ENCODE assay signal across 25 cellular contexts in the genomic region with DNA sequence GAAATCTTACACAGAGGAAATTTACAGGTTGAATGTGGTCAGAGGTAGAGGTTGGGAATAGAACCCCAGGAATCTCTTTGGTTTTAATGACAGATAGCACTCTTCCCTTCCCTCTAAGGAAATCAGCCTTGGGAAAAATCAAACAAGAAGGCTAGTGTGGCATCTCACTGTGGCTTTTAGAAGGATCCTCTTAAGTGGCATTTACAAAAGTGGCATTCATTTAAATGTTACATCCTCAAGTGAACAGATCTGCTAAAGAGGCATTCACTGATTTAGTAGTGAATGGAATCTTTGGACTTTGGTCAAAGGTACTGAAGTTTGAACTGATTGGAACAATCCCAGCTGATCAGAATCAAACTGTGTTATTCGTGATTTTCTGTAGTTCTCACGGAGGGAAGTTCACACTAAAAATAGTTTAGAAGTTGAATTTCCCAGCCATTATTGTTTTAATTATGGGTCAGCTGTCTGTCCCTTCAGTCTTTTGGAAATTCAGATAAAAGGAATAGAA.
"Had no signal": no experiment of that assay in that cellular context is flagged by ENCODE, and none has a peak within 500 bp of the region (broad histone marks: within the 10 kb centered on the region; RNA-seq: fewer than 3 reads in every experiment).

No MANE protein-coding gene starts in this region.

- H3K27me3 ChIP-seq: foreskin keratinocyte, thyroid gland, upper lobe of right lung had no signal

- H3K9me3 ChIP-seq: lower lobe of right lung, thyroid gland, upper lobe of right lung had no signal

- FAIRE-seq: endometrium had no signal

- H3K4me3 ChIP-seq: lower lobe of right lung, thyroid gland, upper lobe of right lung had no signal

- H3K36me3 ChIP-seq: lower lobe of right lung, thyroid gland, upper lobe of right lung had no signal

- H3K4me1 ChIP-seq: foreskin keratinocyte, lower lobe of right lung, thyroid gland, upper lobe of right lung had no signal

- ATAC-seq: activated CD4-positive, CD25-positive, alpha-beta regulatory T cell treated with anti-CD3 and anti-CD28 coated beads, Interleukin-2, amount 50 U/mL, for 24 hours; activated T-cell treated with anti-CD3 and anti-CD28 coated beads, Interleukin-2, amount 50 U/mL, for 72 hours; foreskin keratinocyte; left cardiac atrium; lower lobe of right lung; naive thymus-derived CD8-positive, alpha-beta T cell; stimulated activated naive CD8-positive, alpha-beta T cell treated with anti-CD3 and anti-CD28 coated beads, Interleukin-15, Interleukin-2, amounts not matched to agents 100 U/mL and 50 U/mL, for 24 hours; upper lobe of right lung had no signal

- DNase-seq: activated CD4-positive, alpha-beta memory T cell treated with anti-CD3 and anti-CD28 coated beads, Interleukin-2, amount 10 ng/mL, durations not matched to agents 7 days and 5 days; activated CD4-positive, alpha-beta T cell treated with anti-CD3 and anti-CD28 coated beads, Interleukin-2, amount 10 ng/mL, durations not matched to agents 24 days and 14 days; activated effector memory CD4-positive, alpha-beta T cell treated with Interleukin-2 at 50 U/mL for 16 hours; activated naive CD4-positive, alpha-beta T cell treated with anti-CD3 and anti-CD28 coated beads for 36 hours; activated naive CD8-positive, alpha-beta T cell treated with anti-CD3 and anti-CD28 coated beads, Interleukin-2, amount 10 ng/mL, durations not matched to agents 7 days and 5 days; activated T-cell treated with anti-CD3 and anti-CD28 coated beads, Interleukin-2, amount 50 U/mL, for 72 hours; amniotic stem cell; cerebellar nuclear complex; cortex of kidney; effector CD4-positive, alpha-beta T cell; foreskin keratinocyte; glutamatergic neuron; hypothalamus; islet precursor cell; left cardiac atrium; lower lobe of right lung; naive thymus-derived CD8-positive, alpha-beta T cell; retina; stimulated activated CD4-positive, alpha-beta T cell treated with anti-CD3 and anti-CD28 coated beads, Interleukin-4, amount 100 ng/mL, for 4 hours; stimulated activated naive CD8-positive, alpha-beta T cell treated with anti-CD3 and anti-CD28 coated beads, Interleukin-15, Interleukin-2, amounts not matched to agents 100 U/mL and 50 U/mL, for 24 hours; thyroid gland; upper lobe of right lung had no signal

- H3K27ac ChIP-seq: foreskin keratinocyte, lower lobe of right lung, thyroid gland, upper lobe of right lung, VCaP had no signal
